ENCODE assay signal across 17 cellular contexts in genomic region chr10:74460812-74461211, GRCh38.
DNase-seq lines count a peak whose midpoint lies in the region; ATAC-seq and TF ChIP-seq lines count a peak whose summit lies in the region.
"Had no signal": no experiment of that assay in that cellular context is flagged by ENCODE, and none has a peak within 500 bp of the region (broad histone marks: within the 10 kb centered on the region; RNA-seq: fewer than 3 reads in every experiment).

No MANE protein-coding gene starts in this region.

- H3K4me3 ChIP-seq in OCI-LY7 (ENCODE audit: low read depth, low read length, poor library complexity, severe bottlenecking) (no peak overlapping the region), mesodermal cell (ENCODE audit: extremely low read depth, insufficient read depth, low read length, poor library complexity, severe bottlenecking) (no peak overlapping the region), aorta (ENCODE audit: low read length in 2 of 2) (no peak overlapping the region)
- H3K4me3 ChIP-seq: ovary had no signal

- no peaks in the 10 kb centered on the region for H4K20me1 ChIP-seq in OCI-LY7 (ENCODE audit: insufficient read depth, low read length)

- no peaks in the 10 kb centered on the region for H3K4me1 Mint-ChIP-seq in glutamatergic neuron (ENCODE audit: low read depth, unreplicated experiment)

- H3K9me3 ChIP-seq in OCI-LY7 (ENCODE audit: low read length): no peaks in the 10 kb centered on the region
- H3K9me3 ChIP-seq in mesodermal cell (ENCODE audit: control insufficient read depth, low read length): no peaks in the 10 kb centered on the region
- no peaks in the 10 kb centered on the region for H3K9me3 ChIP-seq in aorta (ENCODE audit: control insufficient read depth, low read length)
- H3K9me3 ChIP-seq: ovary had no signal

- TF ChIP-seq CTCF in OCI-LY7 (conservative IDR thresholded peaks at IDR 0.05; ENCODE audit: low read length) (no peak), glutamatergic neuron (IDR thresholded peaks at IDR 0.05; ENCODE audit: partially characterized antibody, unreplicated experiment) (no peak)

- H3K4me2 ChIP-seq in OCI-LY7 (ENCODE audit: low read length): peak overlapping the region; percentile 2; the same call in 1 of the 2 replicates

- intact Hi-C loops in OCI-LY7 (cut with micrococcal nuclease; ENCODE audit: unreplicated experiment) (no loop called here), aorta (cut with DNase I) (no loop called here), cardiac septum (cut with DNase I) (no loop called here)

- H3K9me3 Mint-ChIP-seq in glutamatergic neuron (ENCODE audit: unreplicated experiment): peaks cover 2% of the 10 kb centered on the region

- POLR2A ChIA-PET in OCI-LY7 (lab: Charles Lee): interaction anchor here (0.6 kb wide), 1 partner anchor 102 kb away, joined by 3 read pairs; no protein-coding TSS in a partner anchor

- DNase-seq in Ammon's horn (ENCODE audit: low spot score) (peak; percentile 4), OCI-LY7 (ENCODE audit: low spot score) (peak; percentile 4), epidermal melanocyte (ENCODE audit: insufficient read length, low spot score) (peak; percentile 23), aorta (no peak), cardiac septum (ENCODE audit: low spot score) (no peak), glutamatergic neuron (no peak)
- DNase-seq: activated CD4-positive, alpha-beta T cell treated with anti-CD3 and anti-CD28 coated beads for 4 hours; activated naive CD8-positive, alpha-beta T cell treated with anti-CD3 and anti-CD28 coated beads for 36 hours; KG1; mesendoderm; NCI-H1694 treated with DMSO at 0.1 percent for 48 hours; NCI-H748 treated with DMSO at 0.1 percent for 48 hours; ovary; stimulated activated CD4-positive, alpha-beta T cell treated with anti-CD3 and anti-CD28 coated beads, Interleukin-12 subunit alpha, Interleukin-12 subunit beta, amount 100 ng/mL, for 4 hours; T-helper 9 cell had no signal

- peaks cover 1% of the 10 kb centered on the region for H3K27me3 Mint-ChIP-seq in glutamatergic neuron (ENCODE audit: unreplicated experiment)
- H3K27me3 Mint-ChIP-seq: activated naive CD8-positive, alpha-beta T cell treated with anti-CD3 and anti-CD28 coated beads for 36 hours had no signal

- no peak overlapping the region for H3K4me3 Mint-ChIP-seq in glutamatergic neuron (ENCODE audit: unreplicated experiment)
- H3K4me3 Mint-ChIP-seq: activated naive CD8-positive, alpha-beta T cell treated with anti-CD3 and anti-CD28 coated beads for 36 hours had no signal

- peak overlapping the region; percentile 12 for H2AFZ ChIP-seq in OCI-LY7 (ENCODE audit: low read length)

- H3K27me3 ChIP-seq in aorta (ENCODE audit: control insufficient read depth in 1 of 2, insufficient read depth in 2 of 2, low read length in 1 of 2): no peaks in the 10 kb centered on the region
- H3K27me3 ChIP-seq: ovary had no signal

- H3K79me2 ChIP-seq in OCI-LY7 (ENCODE audit: insufficient read depth, low read depth, low read length): no peaks in the 10 kb centered on the region

- H3K36me3 ChIP-seq in OCI-LY7 (ENCODE audit: insufficient read depth, low read length): no peaks in the 10 kb centered on the region
- H3K36me3 ChIP-seq in mesodermal cell (ENCODE audit: control insufficient read depth, insufficient read depth, low read length): no peaks in the 10 kb centered on the region
- H3K36me3 ChIP-seq in aorta (ENCODE audit: control insufficient read depth in 1 of 2, insufficient read depth in 2 of 2, low read length in 1 of 2): no peaks in the 10 kb centered on the region
- H3K36me3 ChIP-seq: ovary had no signal

- BruUV-seq in OCI-LY7 (replicated peaks; lab: Mats Ljungman, UMichigan): no TSS peak

- H3K27ac Mint-ChIP-seq in glutamatergic neuron (ENCODE audit: unreplicated experiment): no peak overlapping the region
- H3K27ac Mint-ChIP-seq: activated naive CD8-positive, alpha-beta T cell treated with anti-CD3 and anti-CD28 coated beads for 36 hours had no signal

- WGBS in mesodermal cell (ENCODE audit: insufficient coverage in 2 of 2), 2 experiments: 71 to 86% methylated on average over 1 of the region's 1 CpG
- WGBS in aorta, 2 donors: 5 to 6% methylated on average over 1 of the region's 1 CpG

- H3K27ac ChIP-seq in OCI-LY7 (ENCODE audit: low read depth, low read length, poor library complexity, severe bottlenecking) (no peak overlapping the region), mesodermal cell (ENCODE audit: low read depth, low read length, severe bottlenecking) (peak overlapping the region; percentile 68), aorta (ENCODE audit: low read depth in 1 of 2, low read length in 2 of 2) (no peak overlapping the region)
- H3K27ac ChIP-seq: ovary had no signal

- H3K36me3 Mint-ChIP-seq in glutamatergic neuron (ENCODE audit: unreplicated experiment): peaks cover 7% of the 10 kb centered on the region

- no peak for ATAC-seq in aorta (ENCODE audit: low FRiP score)
- ATAC-seq in GM21390 (IDR thresholded peaks at IDR 0.05; ENCODE audit: unreplicated experiment): no peak

- CTCF ChIA-PET in OCI-LY7 (lab: Charles Lee; ENCODE audit: unreplicated experiment): no interaction called here

- H3K4me1 ChIP-seq in OCI-LY7 (ENCODE audit: insufficient read depth, low read length, poor library complexity, severe bottlenecking) (peaks cover 7% of the 10 kb centered on the region), mesodermal cell (ENCODE audit: control insufficient read depth, insufficient read depth, low read length, poor library complexity, severe bottlenecking) (no peaks in the 10 kb centered on the region), aorta (ENCODE audit: control insufficient read depth in 1 of 2, insufficient read depth in 2 of 2, low read length in 2 of 2) (no peaks in the 10 kb centered on the region)

- no peaks in the 10 kb centered on the region for H3K9me2 ChIP-seq in OCI-LY7 (ENCODE audit: insufficient read depth, low read length)

Comparison
In these comparisons a context has a peak if more than half of its experiments do, and no peak if none do; other contexts are left out.
1. DNase-seq: peak in Ammon's horn (single experiment), OCI-LY7 (single experiment) and epidermal melanocyte (single experiment); none in aorta (0 of 2), cardiac septum (single experiment) and glutamatergic neuron (single experiment).